Comparison of ENCODE assay signal across 1 cellular context in genomic region chr5:146203011-146203871, GRCh38.
TF ChIP-seq lines count a peak whose summit lies in the region.

RBM27 (plus strand) TSS chr5:146203605; CDS start chr5:146203766, 161 bp downstream.

TF ChIP-seq in HepG2, 621 proteins besides CTCF, POLR2A, EP300 and RAD21 (continued from another document):
- TF ChIP-seq DMAP1 (CRISPR knock-in tag; IDR thresholded peaks at IDR 0.05) (peak; percentile 76; the same call in 1 of the 2 replicates), THAP9 (CRISPR knock-in tag; IDR thresholded peaks at IDR 0.05; ENCODE audit: borderline replicate concordance) (peak; percentile 97)
